1 cellular context compared by ENCODE assay signal in the genomic region with DNA sequence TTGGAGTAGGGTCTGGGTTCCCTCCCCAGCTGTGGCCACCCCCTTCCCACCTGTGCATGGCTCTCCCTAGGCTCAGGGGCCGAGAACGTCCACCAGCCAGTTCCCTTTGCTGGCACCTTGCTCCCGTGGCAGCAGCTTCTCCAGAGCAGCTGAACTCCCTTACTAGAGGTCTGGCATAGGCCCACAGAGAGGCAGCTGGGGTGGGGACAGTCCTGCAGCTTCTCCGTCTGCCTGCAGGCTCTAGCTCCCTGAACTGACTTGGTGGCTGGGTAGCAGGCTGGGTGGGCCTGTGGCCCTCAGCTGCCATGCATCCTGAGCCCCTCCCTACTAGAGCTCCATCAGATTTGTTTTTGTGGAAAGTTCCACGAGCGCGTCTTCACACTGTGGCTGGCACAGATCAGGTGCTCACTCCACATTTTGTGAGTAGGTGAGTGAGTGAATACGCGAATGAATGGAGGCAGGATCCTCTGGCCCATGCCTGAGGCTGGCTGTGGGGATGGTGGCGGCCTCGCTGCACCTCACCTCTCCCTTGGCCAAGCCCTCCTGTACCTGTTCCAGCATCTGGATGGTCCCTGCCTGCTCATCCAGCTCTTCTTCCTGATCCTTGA.
TF ChIP-seq lines count a peak whose summit lies in the region.

No MANE protein-coding gene starts in this region.

TF ChIP-seq in HepG2, 621 proteins besides CTCF, POLR2A, EP300 and RAD21:
- TF ChIP-seq ATM (IDR thresholded peaks at IDR 0.05; ENCODE audit: borderline replicate concordance), result no peak
- TF ChIP-seq, protein P1, sequence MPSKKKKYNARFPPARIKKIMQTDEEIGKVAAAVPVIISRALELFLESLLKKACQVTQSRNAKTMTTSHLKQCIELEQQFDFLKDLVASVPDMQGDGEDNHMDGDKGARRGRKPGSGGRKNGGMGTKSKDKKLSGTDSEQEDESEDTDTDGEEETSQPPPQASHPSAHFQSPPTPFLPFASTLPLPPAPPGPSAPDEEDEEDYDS (CRISPR knock-in tag; IDR thresholded peaks at IDR 0.05), result no peak
- peak; percentile 41 for TF ChIP-seq AGO2 (optimal IDR thresholded peaks at IDR 0.05; ENCODE audit: low read depth, low read length)
- no peak for TF ChIP-seq ZBTB1 (CRISPR knock-in tag; IDR thresholded peaks at IDR 0.05; ENCODE audit: borderline replicate concordance)
- no peak for TF ChIP-seq RARA (CRISPR knock-in tag; IDR thresholded peaks at IDR 0.05)
TF ChIP-seq in HepG2: peak in this region for 1.
